In the genomic region with DNA sequence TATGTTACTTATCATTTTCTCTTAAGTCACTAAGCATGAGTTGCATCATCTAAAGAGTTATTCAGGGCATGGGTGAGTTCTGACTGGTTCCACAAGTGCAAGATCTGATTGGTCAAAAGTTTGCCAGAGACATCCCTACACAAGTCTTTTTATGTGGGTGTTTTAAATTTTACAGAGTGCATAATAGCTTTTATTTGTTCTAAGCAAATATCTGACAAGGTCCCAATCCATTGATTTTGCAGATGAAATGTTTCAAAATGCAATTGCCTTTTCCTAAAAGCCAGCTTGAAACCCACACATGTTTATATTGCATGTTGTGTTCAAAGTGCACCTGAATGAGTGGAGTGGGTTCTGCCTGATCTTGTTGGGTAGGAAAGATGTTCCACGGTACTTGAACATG, we compare ENCODE assay signal across 34 cellular contexts.
"Had no signal": no experiment of that assay in that cellular context is flagged by ENCODE, and none has a peak within 500 bp of the region (broad histone marks: within the 10 kb centered on the region; RNA-seq: fewer than 3 reads in every experiment).

No MANE protein-coding gene starts in this region.

- H3K4me3 ChIP-seq: adrenal gland, ascending aorta, body of pancreas, breast epithelium, cardiac muscle cell had no signal

- DNase-seq: activated effector memory CD4-positive, alpha-beta T cell treated with anti-CD3 and anti-CD28 coated beads, Interleukin-2, amount 50 U/mL, for 16 hours; activated effector memory CD4-positive, alpha-beta T cell treated with Interleukin-2 at 50 U/mL for 16 hours; activated gamma-delta T cell; activated gamma-delta T cell treated with Interleukin-2 at 50 U/mL for 16 hours; activated naive CD4-positive, alpha-beta T cell; activated naive CD4-positive, alpha-beta T cell treated with anti-CD3 and anti-CD28 coated beads for 36 hours; activated naive CD4-positive, alpha-beta T cell treated with anti-CD3 and anti-CD28 coated beads, Interleukin-2, amount 10 ng/mL, durations not matched to agents 7 days and 5 days; activated naive CD4-positive, alpha-beta T cell treated with anti-CD3 and anti-CD28 coated beads, Interleukin-2, amount 50 U/mL, for 16 hours; activated naive CD4-positive, alpha-beta T cell treated with Interleukin-2 at 50 U/mL for 16 hours; activated naive CD8-positive, alpha-beta T cell treated with anti-CD3 and anti-CD28 coated beads for 36 hours; activated naive CD8-positive, alpha-beta T cell treated with anti-CD3 and anti-CD28 coated beads, Interleukin-2, amount 10 ng/mL, durations not matched to agents 7 days and 5 days; activated naive CD8-positive, alpha-beta T cell treated with anti-CD3 and anti-CD28 coated beads, Interleukin-2, amount 50 U/mL, for 24 hours; activated T-cell treated with anti-CD3 and anti-CD28 coated beads, Interleukin-2, amount 50 U/mL, for 1 hour; activated T-cell treated with anti-CD3 and anti-CD28 coated beads, Interleukin-2, amount 50 U/mL, for 24 hours; activated T-cell treated with anti-CD3 and anti-CD28 coated beads, Interleukin-2, amount 50 U/mL, for 4 hours; activated T-cell treated with anti-CD3 and anti-CD28 coated beads, Interleukin-2, amount 50 U/mL, for 48 hours; activated T-cell treated with anti-CD3 and anti-CD28 coated beads, Interleukin-2, amount 50 U/mL, for 72 hours; adrenal gland; amniotic stem cell; amygdala; anterior cingulate cortex; aorta; body of pancreas; brain microvascular endothelial cell; caudate nucleus; central memory CD4-positive, alpha-beta T cell; cerebellar nuclear complex had no signal

- H3K9me3 ChIP-seq: adrenal gland, ascending aorta, body of pancreas, breast epithelium had no signal

- H3K27ac ChIP-seq: adrenal gland, ascending aorta, body of pancreas, brain microvascular endothelial cell, breast epithelium, cardiac muscle cell had no signal

- H3K4me1 ChIP-seq: adrenal gland, ascending aorta, body of pancreas, breast epithelium had no signal

- H3K36me3 ChIP-seq: adrenal gland, ascending aorta, brain microvascular endothelial cell, breast epithelium, cardiac muscle cell had no signal

- ATAC-seq: activated naive CD4-positive, alpha-beta T cell treated with anti-CD3 and anti-CD28 coated beads, Interleukin-2, amount 50 U/mL, for 72 hours; activated naive CD8-positive, alpha-beta T cell treated with anti-CD3 and anti-CD28 coated beads, Interleukin-2, amount 50 U/mL, for 24 hours; activated T-cell treated with anti-CD3 and anti-CD28 coated beads, Interleukin-2, amount 50 U/mL, for 4 hours; activated T-cell treated with anti-CD3 and anti-CD28 coated beads, Interleukin-2, amount 50 U/mL, for 72 hours; activated T-helper 17 cell treated with anti-CD3 and anti-CD28 coated beads, Interleukin-2, amount 50 U/mL, for 72 hours; body of pancreas had no signal

- FAIRE-seq: astrocyte, bronchial epithelial cell had no signal

- H3K27me3 ChIP-seq: adrenal gland, ascending aorta, body of pancreas, brain microvascular endothelial cell, breast epithelium had no signal
